36 cellular contexts compared by ENCODE assay signal in genomic region chr6:92267335-92267734, GRCh38.
"Had no signal": no experiment of that assay in that cellular context is flagged by ENCODE, and none has a peak within 500 bp of the region (broad histone marks: within the 10 kb centered on the region; RNA-seq: fewer than 3 reads in every experiment).

No MANE protein-coding gene starts in this region.

- H3K36me3 ChIP-seq: MG63 had no signal

- H3K9me3 ChIP-seq: MG63 had no signal

- H3K27ac ChIP-seq: KMS-11 had no signal

- H3K27me3 ChIP-seq: MG63 had no signal

- H3K4me3 ChIP-seq: MG63 had no signal

- DNase-seq: Karpas-422, Kasumi-1, MG63, MV-4-11, NCI-H1048, NCI-H1092, NCI-H1092 treated with DMSO at 0.1 percent for 48 hours, NCI-H1105, NCI-H1417, NCI-H1417 treated with DMSO at 0.1 percent for 48 hours, NCI-H1436, NCI-H1436 treated with DMSO at 0.1 percent for 48 hours, NCI-H146, NCI-H1694, NCI-H1694 treated with DMSO at 0.1 percent for 48 hours, NCI-H187, NCI-H187 treated with DMSO at 0.1 percent for 48 hours, NCI-H1930, NCI-H2029, NCI-H2029 treated with DMSO at 0.1 percent for 48 hours, NCI-H2081, NCI-H2081 treated with DMSO at 0.1 percent for 48 hours, NCI-H2107, NCI-H2171, NCI-H2171 treated with DMSO at 0.1 percent for 48 hours, NCI-H2227 treated with DMSO at 0.1 percent for 48 hours, NCI-H226, NCI-H345, NCI-H446, NCI-H446 treated with DMSO at 0.1 percent for 48 hours, NCI-H510A, NCI-H510A treated with DMSO at 0.1 percent for 48 hours, NCI-H524, NCI-H524 treated with DMSO at 0.1 percent for 48 hours, NCI-H526 had no signal

- H3K9ac ChIP-seq: KMS-11 had no signal

- H3K4me2 ChIP-seq: KMS-11 had no signal
